Comparison of ENCODE assay signal across 9 cellular contexts in genomic region chr2:65598240-65598639, GRCh38.
"Had no signal": no experiment of that assay in that cellular context is flagged by ENCODE, and none has a peak within 500 bp of the region (broad histone marks: within the 10 kb centered on the region; RNA-seq: fewer than 3 reads in every experiment).

No MANE protein-coding gene starts in this region.

- DNase-seq: GM23248, GOT3, H7, H9, HCEC 1CT, HFFc6 had no signal

- H3K36me3 ChIP-seq: HAP-1 had no signal

- H3K9me3 Mint-ChIP-seq: HFFc6 had no signal

- H3K4me2 ChIP-seq: GM23338 had no signal

- H3K4me3 ChIP-seq: GM23248, GM23338, HAP-1 had no signal

- H3K4me3 Mint-ChIP-seq: GM23338, H9, HFFc6 had no signal

- ATAC-seq: GM23338, HCT116 had no signal

- H3K9ac ChIP-seq: GM23248 had no signal

- H3K4me1 Mint-ChIP-seq: GM23338 had no signal

- H3K9me3 ChIP-seq: HAP-1 had no signal

- H3K27ac ChIP-seq: GM23248 had no signal

- H2AFZ ChIP-seq: GM23248, GM23338 had no signal

- H3K27ac Mint-ChIP-seq: GM23338, H9, HFFc6 had no signal
